Comparison of ENCODE assay signal across 30 cellular contexts in the genomic region with DNA sequence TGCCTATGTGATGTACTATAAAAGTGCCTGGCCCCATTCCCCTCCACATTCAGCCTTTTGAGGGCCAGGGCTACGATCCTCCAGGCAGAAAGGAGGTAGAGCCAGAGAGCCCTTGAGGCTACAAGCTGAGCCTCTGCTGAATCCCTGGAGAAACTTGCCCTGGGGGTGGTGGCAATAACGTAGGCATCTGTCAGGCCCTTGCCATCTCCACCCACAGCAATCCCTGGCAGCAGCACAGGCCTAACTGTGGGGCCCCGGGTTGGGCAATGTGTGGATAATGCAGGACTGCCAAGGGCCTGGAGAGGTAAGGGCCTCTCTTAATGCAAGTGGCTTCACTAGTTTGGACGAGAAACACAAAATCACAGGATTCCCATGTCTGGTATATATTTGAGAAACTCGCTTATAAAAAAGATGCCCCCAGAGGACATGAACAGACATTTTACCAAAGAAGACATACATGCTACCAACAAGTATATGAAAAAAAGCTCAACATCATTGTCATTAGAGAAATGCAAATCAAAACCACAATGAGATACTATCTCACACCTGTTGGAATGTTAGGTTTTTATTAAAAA.
DNase-seq lines count a peak whose midpoint lies in the region; ATAC-seq and TF ChIP-seq lines count a peak whose summit lies in the region.
"Had no signal": no experiment of that assay in that cellular context is flagged by ENCODE, and none has a peak within 500 bp of the region (broad histone marks: within the 10 kb centered on the region; RNA-seq: fewer than 3 reads in every experiment).

No MANE protein-coding gene starts in this region.

- no peaks in the 10 kb centered on the region for H3K27me3 ChIP-seq in breast epithelium
- H3K27me3 ChIP-seq in lower lobe of right lung (ENCODE audit: low read depth) = no peaks in the 10 kb centered on the region
- no peaks in the 10 kb centered on the region for H3K27me3 ChIP-seq in upper lobe of right lung
- H3K27me3 ChIP-seq: BLaER1 treated with 17β-estradiol and CSF1 and Interleukin-3, amounts not matched to agents 10 nM and 100 nM; gastroesophageal sphincter; vagina had no signal

- H3K4me3 Mint-ChIP-seq in MCF 10A (ENCODE audit: unreplicated experiment) = no peak overlapping the region
- H3K4me3 Mint-ChIP-seq: activated T-helper 17 cell treated with anti-CD3 and anti-CD28 coated beads, Interleukin-2, amount 50 U/mL, for 72 hours had no signal

- peak; percentile 52 for DNase-seq in MCF 10A (ENCODE audit: unreplicated experiment)
- DNase-seq in breast epithelium (ENCODE audit: low spot score in 2 of 2) = no peak
- peak; percentile 38 for DNase-seq in T1000 (lab: John Stamatoyannopoulos, UW)
- DNase-seq in lower lobe of right lung = peak; percentile 65
- DNase-seq in upper lobe of right lung = peak; percentile 85
- DNase-seq in activated gamma-delta T cell treated with Interleukin-2 at 50 U/mL for 16 hours = no peak
- no peak for DNase-seq in Kasumi-1 (lab: John Stamatoyannopoulos, UW)
- no peak for DNase-seq in DMS153 treated with DMSO at 0.1 percent for 48 hours (lab: John Stamatoyannopoulos, UW; ENCODE audit: unreplicated experiment)
- DNase-seq: activated CD4-positive, alpha-beta T cell treated with anti-CD3 and anti-CD28 coated beads, Interleukin-2, amount 50 U/mL, for 48 hours; activated CD4-positive, CD25-positive, alpha-beta regulatory T cell; activated CD8-positive, alpha-beta memory T cell treated with anti-CD3 and anti-CD28 coated beads, Interleukin-2, amount 50 U/mL, for 48 hours; anterior cingulate cortex; COR-L47; cortex of kidney; HCEC 1CT; hypothalamus; IMR-90; MM.1S; NCI-H1436; occipital lobe; PC-3; small intestine; stimulated activated CD4-positive, alpha-beta T cell treated with anti-CD3 and anti-CD28 coated beads, Interleukin-1b, Interleukin-23, amount 100 ng/mL, for 48 hours; substantia nigra had no signal

- no peaks in the 10 kb centered on the region for H3K9me3 ChIP-seq in breast epithelium
- no peaks in the 10 kb centered on the region for H3K9me3 ChIP-seq in lower lobe of right lung
- no peaks in the 10 kb centered on the region for H3K9me3 ChIP-seq in upper lobe of right lung
- H3K9me3 ChIP-seq: BLaER1 treated with 17β-estradiol and CSF1 and Interleukin-3, amounts not matched to agents 10 nM and 100 nM; gastroesophageal sphincter; vagina had no signal

- H3K4me1 ChIP-seq in breast epithelium (no peaks in the 10 kb centered on the region), lower lobe of right lung (no peaks in the 10 kb centered on the region), upper lobe of right lung (no peaks in the 10 kb centered on the region)
- H3K4me1 ChIP-seq: vagina had no signal

- H3K36me3 Mint-ChIP-seq in MCF 10A (ENCODE audit: insufficient read depth, unreplicated experiment) = peaks cover 7% of the 10 kb centered on the region
- H3K36me3 Mint-ChIP-seq: activated naive CD4-positive, alpha-beta T cell treated with anti-CD3 and anti-CD28 coated beads, Interleukin-2, amount 50 U/mL, for 72 hours had no signal

- no peak for TF ChIP-seq POLR2A in breast epithelium (IDR thresholded peaks at IDR 0.05)

- ATAC-seq in lower lobe of right lung (peak; percentile 76 to 88), upper lobe of right lung (peak; percentile 90)
- ATAC-seq: activated naive CD4-positive, alpha-beta T cell treated with anti-CD3 and anti-CD28 coated beads, Interleukin-2, amount 50 U/mL, for 72 hours; activated T-helper 17 cell treated with anti-CD3 and anti-CD28 coated beads, Interleukin-2, amount 50 U/mL, for 72 hours; gastroesophageal sphincter; PC-3; Right ventricle myocardium inferior had no signal

- no peaks in the 10 kb centered on the region for H3K27me3 Mint-ChIP-seq in MCF 10A (ENCODE audit: insufficient read depth, unreplicated experiment)

- no peaks in the 10 kb centered on the region for H3K9me3 Mint-ChIP-seq in MCF 10A (ENCODE audit: unreplicated experiment)
- H3K9me3 Mint-ChIP-seq: activated naive CD4-positive, alpha-beta T cell treated with anti-CD3 and anti-CD28 coated beads, Interleukin-2, amount 50 U/mL, for 72 hours; activated T-helper 17 cell treated with anti-CD3 and anti-CD28 coated beads, Interleukin-2, amount 50 U/mL, for 72 hours had no signal

- H3K4me3 ChIP-seq in breast epithelium = no peak overlapping the region
- no peak overlapping the region for H3K4me3 ChIP-seq in lower lobe of right lung
- no peak overlapping the region for H3K4me3 ChIP-seq in upper lobe of right lung
- H3K4me3 ChIP-seq: BLaER1 treated with 17β-estradiol and CSF1 and Interleukin-3, amounts not matched to agents 10 nM and 100 nM; gastroesophageal sphincter; vagina had no signal

- peak overlapping the region; percentile 77 for H3K27ac Mint-ChIP-seq in MCF 10A (ENCODE audit: low read depth, unreplicated experiment)
- H3K27ac Mint-ChIP-seq: activated naive CD4-positive, alpha-beta T cell treated with anti-CD3 and anti-CD28 coated beads, Interleukin-2, amount 50 U/mL, for 72 hours; activated T-helper 17 cell treated with anti-CD3 and anti-CD28 coated beads, Interleukin-2, amount 50 U/mL, for 72 hours had no signal

- H3K4me1 Mint-ChIP-seq in MCF 10A (ENCODE audit: insufficient read depth, unreplicated experiment) = peaks cover 25% of the 10 kb centered on the region
- H3K4me1 Mint-ChIP-seq: activated T-helper 17 cell treated with anti-CD3 and anti-CD28 coated beads, Interleukin-2, amount 50 U/mL, for 72 hours had no signal

- TF ChIP-seq CTCF in MCF 10A (IDR thresholded peaks at IDR 0.05; ENCODE audit: unreplicated experiment) (no peak), breast epithelium (IDR thresholded peaks at IDR 0.05) (no peak), lower lobe of right lung (IDR thresholded peaks at IDR 0.05) (no peak), upper lobe of right lung (IDR thresholded peaks at IDR 0.05) (no peak)

- BruUV-seq in MCF 10A (replicated peaks; lab: Mats Ljungman, UMichigan) = no TSS peak

- intact Hi-C loops in MCF 10A (cut with micrococcal nuclease) = no loop called here
- intact Hi-C loops in breast epithelium (cut with DNase I; ENCODE audit: low total_unique reads) = no loop called here
- intact Hi-C loops in lower lobe of right lung (cut with DNase I) = no loop called here
- intact Hi-C loops in upper lobe of right lung (cut with DNase I) = no loop called here

- CTCF ChIA-PET in MCF 10A (lab: Yijun Ruan, JAX) = interaction anchor here (0.6 to 1.0 kb wide), 3 partner anchors 32 to 1243 kb away, joined by 3 to 4 read pairs (median 3); no protein-coding TSS in a partner anchor

- POLR2A ChIA-PET in MCF 10A (lab: Yijun Ruan, JAX) = interaction anchor here (0.7 to 3.6 kb wide), 7 partner anchors 8 to 110 kb away, joined by 3 to 22 read pairs (median 3); no protein-coding TSS in a partner anchor

- H3K36me3 ChIP-seq in breast epithelium = no peaks in the 10 kb centered on the region
- H3K36me3 ChIP-seq in lower lobe of right lung = no peaks in the 10 kb centered on the region
- no peaks in the 10 kb centered on the region for H3K36me3 ChIP-seq in upper lobe of right lung
- H3K36me3 ChIP-seq: BLaER1 treated with 17β-estradiol and CSF1 and Interleukin-3, amounts not matched to agents 10 nM and 100 nM; gastroesophageal sphincter; vagina had no signal

- H3K27ac ChIP-seq in breast epithelium (no peak overlapping the region), lower lobe of right lung (no peak overlapping the region), upper lobe of right lung (no peak overlapping the region)
- H3K27ac ChIP-seq: BLaER1 treated with 17β-estradiol and CSF1 and Interleukin-3, amounts not matched to agents 10 nM and 100 nM; gastroesophageal sphincter; vagina had no signal

Comparison
In these comparisons a context has a peak if more than half of its experiments do, and no peak if none do; other contexts are left out.
1. DNase-seq: peak in MCF 10A (single experiment), T1000 (single experiment), lower lobe of right lung (single experiment) and upper lobe of right lung (single experiment); none in breast epithelium (0 of 2), activated gamma-delta T cell treated with Interleukin-2 at 50 U/mL for 16 hours (single experiment), Kasumi-1 (0 of 2) and DMS153 treated with DMSO at 0.1 percent for 48 hours (single experiment).